Comparison of ENCODE assay signal across 2 cellular contexts in the genomic region with DNA sequence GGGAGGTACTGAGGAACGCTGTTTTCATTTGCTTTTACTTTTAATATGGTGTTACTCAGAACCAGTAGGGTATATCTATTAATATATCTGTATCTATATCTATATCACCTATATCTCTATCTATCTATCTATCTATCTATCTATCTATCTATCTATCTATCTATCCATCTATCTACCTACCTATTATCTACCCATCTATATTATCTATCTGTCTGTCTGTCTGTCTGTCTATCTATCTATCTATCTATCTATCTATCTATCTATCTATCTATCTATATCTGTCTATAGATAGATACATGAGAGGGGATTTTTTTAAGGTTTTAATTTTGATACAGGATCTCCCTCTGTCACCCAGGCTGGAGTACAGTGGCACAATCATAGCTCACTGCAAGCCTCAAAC. TPM values are rescaled to one million over a fixed set of nuclear protein-coding genes. Genes with fewer than 3 reads are reported as not detected.
"Had no signal": no experiment of that assay in that cellular context is flagged by ENCODE, and none has a peak within 500 bp of the region (broad histone marks: within the 10 kb centered on the region; RNA-seq: fewer than 3 reads in every experiment).

No MANE protein-coding gene starts in this region.

RNA-seq across cellular contexts. Expression of gene GDNF, which starts 23.1 kb away (rescaled TPM):
- total RNA-seq: MCF 10A, NCI-H460 had no signal
